33 cellular contexts compared by ENCODE assay signal in genomic region chr6:40722081-40722480, GRCh38.
DNase-seq lines count a peak whose midpoint lies in the region; ATAC-seq, FAIRE-seq and TF ChIP-seq lines count a peak whose summit lies in the region.
"Had no signal": no experiment of that assay in that cellular context is flagged by ENCODE, and none has a peak within 500 bp of the region (broad histone marks: within the 10 kb centered on the region; RNA-seq: fewer than 3 reads in every experiment).

No MANE protein-coding gene starts in this region.

- H3K9me3 ChIP-seq in BLaER1 (no peaks in the 10 kb centered on the region), astrocyte (ENCODE audit: insufficient read depth, low read depth, low read length) (no peaks in the 10 kb centered on the region)
- H3K9me3 ChIP-seq: esophagus muscularis mucosa, right atrium auricular region, thyroid gland had no signal

- no peaks in the 10 kb centered on the region for H3K27me3 Mint-ChIP-seq in astrocyte (ENCODE audit: low read depth, unreplicated experiment)
- H3K27me3 Mint-ChIP-seq in glutamatergic neuron (ENCODE audit: unreplicated experiment): peaks cover 6% of the 10 kb centered on the region
- no peaks in the 10 kb centered on the region for H3K27me3 Mint-ChIP-seq in neural crest cell (ENCODE audit: low read depth)
- H3K27me3 Mint-ChIP-seq: activated B cell treated with CpG ODN at 0.5 μM for 24 hours; activated naive CD4-positive, alpha-beta T cell treated with anti-CD3 and anti-CD28 coated beads, Interleukin-2, amount 50 U/mL, for 24 hours; naive B cell had no signal

- TF ChIP-seq POLR2A in lower leg skin (IDR thresholded peaks at IDR 0.05): no peak

- H3K36me3 Mint-ChIP-seq in astrocyte (ENCODE audit: low read depth, unreplicated experiment) (no peaks in the 10 kb centered on the region), glutamatergic neuron (ENCODE audit: unreplicated experiment) (no peaks in the 10 kb centered on the region), neural crest cell (ENCODE audit: low read depth) (no peaks in the 10 kb centered on the region)
- H3K36me3 Mint-ChIP-seq: activated naive CD4-positive, alpha-beta T cell treated with anti-CD3 and anti-CD28 coated beads, Interleukin-2, amount 50 U/mL, for 24 hours; CD8-positive, alpha-beta memory T cell; naive B cell had no signal

- no peak for TF ChIP-seq CTCF in astrocyte (IDR thresholded peaks at IDR 0.05; ENCODE audit: insufficient read depth, low read depth, low read length)
- TF ChIP-seq CTCF in glutamatergic neuron (IDR thresholded peaks at IDR 0.05; ENCODE audit: partially characterized antibody, unreplicated experiment): no peak
- TF ChIP-seq CTCF in neural crest cell (conservative IDR thresholded peaks at IDR 0.05): no peak
- TF ChIP-seq CTCF in lower leg skin (IDR thresholded peaks at IDR 0.05): no peak

- H3K4me3 ChIP-seq in BLaER1 (no peak overlapping the region), astrocyte (ENCODE audit: insufficient read depth, low read depth, low read length) (no peak overlapping the region), lower leg skin (ENCODE audit: low read depth, poor library complexity, severe bottlenecking) (no peak overlapping the region)
- H3K4me3 ChIP-seq: esophagus muscularis mucosa, gastroesophageal sphincter, right atrium auricular region, thyroid gland had no signal

- H4K20me1 ChIP-seq in BLaER1 (no peaks in the 10 kb centered on the region), astrocyte (ENCODE audit: insufficient read depth, low read length) (no peaks in the 10 kb centered on the region)

- 85 to 86% methylated on average over 4 of the region's 4 CpGs for WGBS in lower leg skin, 2 donors

- intact Hi-C loops in lower leg skin (cut with DNase I; ENCODE audit: low total_unique reads): no loop called here

- H2AFZ ChIP-seq in astrocyte (ENCODE audit: low read depth, low read length): no peak overlapping the region

- DNase-seq in astrocyte (ENCODE audit: low read depth) (no peak), glutamatergic neuron (no peak), neural crest cell (ENCODE audit: low read depth, low spot score) (no peak), lower leg skin (ENCODE audit: low spot score in 2 of 2) (no peak), GF-D8 (lab: John Stamatoyannopoulos, UW) (no peak)
- DNase-seq: activated B cell treated with CpG ODN at 0.5 μM for 24 hours; activated CD4-positive, alpha-beta T cell treated with anti-CD3 and anti-CD28 coated beads, Interleukin-2, amount 50 U/mL, for 48 hours; activated CD8-positive, alpha-beta memory T cell treated with anti-CD3 and anti-CD28 coated beads, Interleukin-2, amount 50 U/mL, for 4 hours; CD8-positive, alpha-beta memory T cell; cerebellar nuclear complex; DMS153; effector memory CD4-positive, alpha-beta T cell; KBM-7; kidney; naive B cell; NCI-H1436; NCI-H510A treated with DMSO at 0.1 percent for 48 hours; NK-92 treated with Interleukin-12 subunit alpha and Interleukin-12 subunit beta, amount 100 ng/mL, for 24 hours; SHP77; stimulated activated CD4-positive, alpha-beta T cell treated with anti-CD3 and anti-CD28 coated beads, Interleukin-4, amount 100 ng/mL, for 4 hours; stimulated activated naive CD4-positive, alpha-beta T cell treated with Interleukin-2 at 50 U/mL for 16 hours; SW 1271; T1000; thyroid gland had no signal

- H3K9ac ChIP-seq in BLaER1: peak overlapping the region; percentile 55
- no peak overlapping the region for H3K9ac ChIP-seq in astrocyte (ENCODE audit: low read length)

- H3K4me2 ChIP-seq in BLaER1 (peak overlapping the region; percentile 93), astrocyte (ENCODE audit: low read length) (no peak overlapping the region)

- no peak for FAIRE-seq in astrocyte (lab: Jason Lieb, UNC)
- FAIRE-seq: G401.6, HTR-8/SVneo, kidney had no signal

- peaks cover 80% of the 10 kb centered on the region for H3K4me1 ChIP-seq in BLaER1
- H3K4me1 ChIP-seq in astrocyte (ENCODE audit: insufficient read depth, low read length): peaks cover 10% of the 10 kb centered on the region

- H3K27me3 ChIP-seq in BLaER1 (no peaks in the 10 kb centered on the region), astrocyte (ENCODE audit: insufficient read depth, low read length) (no peaks in the 10 kb centered on the region)
- H3K27me3 ChIP-seq: esophagus muscularis mucosa, gastroesophageal sphincter, right atrium auricular region, thyroid gland had no signal

- H3K79me2 ChIP-seq in astrocyte (ENCODE audit: insufficient read depth, low read length): no peaks in the 10 kb centered on the region

- no peaks in the 10 kb centered on the region for H3K36me3 ChIP-seq in BLaER1
- H3K36me3 ChIP-seq in astrocyte (ENCODE audit: insufficient read depth, low read length): no peaks in the 10 kb centered on the region
- H3K36me3 ChIP-seq: esophagus muscularis mucosa, gastroesophageal sphincter, right atrium auricular region, thyroid gland had no signal

- H3K27ac Mint-ChIP-seq in astrocyte (ENCODE audit: unreplicated experiment): peak overlapping the region; percentile 90
- H3K27ac Mint-ChIP-seq in glutamatergic neuron (ENCODE audit: unreplicated experiment): peak overlapping the region; percentile 70
- H3K27ac Mint-ChIP-seq in neural crest cell (ENCODE audit: unreplicated experiment): no peak overlapping the region
- H3K27ac Mint-ChIP-seq: activated B cell treated with CpG ODN at 0.5 μM for 24 hours; activated naive CD4-positive, alpha-beta T cell treated with anti-CD3 and anti-CD28 coated beads, Interleukin-2, amount 50 U/mL, for 24 hours; CD8-positive, alpha-beta memory T cell had no signal

- H3K4me3 Mint-ChIP-seq in astrocyte (ENCODE audit: unreplicated experiment) (no peak overlapping the region), glutamatergic neuron (ENCODE audit: unreplicated experiment) (no peak overlapping the region), neural crest cell (peak overlapping the region; percentile 19)
- H3K4me3 Mint-ChIP-seq: activated B cell treated with CpG ODN at 0.5 μM for 24 hours; activated naive CD4-positive, alpha-beta T cell treated with anti-CD3 and anti-CD28 coated beads, Interleukin-2, amount 50 U/mL, for 24 hours; CD8-positive, alpha-beta memory T cell; naive B cell had no signal

- H3K4me1 Mint-ChIP-seq in astrocyte (ENCODE audit: low read depth, unreplicated experiment) (peaks cover 50% of the 10 kb centered on the region), glutamatergic neuron (ENCODE audit: low read depth, unreplicated experiment) (peaks cover 45% of the 10 kb centered on the region), neural crest cell (peaks cover 57% of the 10 kb centered on the region)

- H3K9me3 Mint-ChIP-seq in astrocyte (ENCODE audit: unreplicated experiment) (no peaks in the 10 kb centered on the region), glutamatergic neuron (ENCODE audit: unreplicated experiment) (peaks cover 7% of the 10 kb centered on the region), neural crest cell (no peaks in the 10 kb centered on the region)
- H3K9me3 Mint-ChIP-seq: activated B cell treated with CpG ODN at 0.5 μM for 24 hours; activated naive CD4-positive, alpha-beta T cell treated with anti-CD3 and anti-CD28 coated beads, Interleukin-2, amount 50 U/mL, for 24 hours; CD8-positive, alpha-beta memory T cell; naive B cell had no signal

- ATAC-seq in GM21717 (IDR thresholded peaks at IDR 0.05; ENCODE audit: unreplicated experiment) (no peak), HG02798 (IDR thresholded peaks at IDR 0.05; ENCODE audit: poor library complexity, unreplicated experiment) (no peak)
- ATAC-seq: gastroesophageal sphincter had no signal

- H3K27ac ChIP-seq in BLaER1 (peak overlapping the region; percentile 76), astrocyte (ENCODE audit: low read depth, low read length) (no peak overlapping the region)
- H3K27ac ChIP-seq: esophagus muscularis mucosa, gastroesophageal sphincter, right atrium auricular region, thyroid gland had no signal
